11 cellular contexts compared by ENCODE assay signal in the genomic region with DNA sequence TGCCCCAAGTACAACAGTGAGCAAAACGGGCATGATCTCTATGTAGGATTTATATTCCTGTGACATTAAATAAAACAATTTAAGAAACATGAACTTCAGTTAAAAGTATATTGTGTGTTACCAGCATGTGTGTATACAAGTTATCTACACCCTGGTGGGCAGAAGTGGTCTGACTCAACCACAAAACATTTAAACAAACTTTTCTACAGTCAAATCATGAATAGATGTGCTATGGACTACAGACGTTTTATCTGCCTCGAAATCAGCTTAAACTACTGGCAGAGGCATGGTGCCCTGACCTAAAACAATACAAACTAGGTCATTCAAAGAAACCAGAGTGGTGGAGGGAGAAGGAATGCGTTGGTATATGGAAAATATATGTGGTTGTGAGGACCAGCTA. TPM values are rescaled to one million over a fixed set of nuclear protein-coding genes. Genes with fewer than 3 reads are reported as not detected.
DNase-seq lines count a peak whose midpoint lies in the region; ATAC-seq and TF ChIP-seq lines count a peak whose summit lies in the region.
"Had no signal": no experiment of that assay in that cellular context is flagged by ENCODE, and none has a peak within 500 bp of the region (broad histone marks: within the 10 kb centered on the region; RNA-seq: fewer than 3 reads in every experiment).

No MANE protein-coding gene starts in this region.

- no peaks in the 10 kb centered on the region for H3K27me3 ChIP-seq in BLaER1
- no peaks in the 10 kb centered on the region for H3K27me3 ChIP-seq in HCT116 (ENCODE audit: insufficient read depth, low read length)
- H3K27me3 ChIP-seq: esophagus squamous epithelium had no signal

- peaks cover 19% of the 10 kb centered on the region for H3K36me3 Mint-ChIP-seq in activated T-helper 17 cell treated with anti-CD3 and anti-CD28 coated beads, Interleukin-2, amount 50 U/mL, for 72 hours (ENCODE audit: low read depth)
- peaks cover 3% of the 10 kb centered on the region for H3K36me3 Mint-ChIP-seq in endothelial cell (ENCODE audit: low read depth, unreplicated experiment)

- no peak for ATAC-seq in HCT116
- ATAC-seq in activated T-helper 17 cell treated with anti-CD3 and anti-CD28 coated beads, Interleukin-2, amount 50 U/mL, for 72 hours (replicated peaks): peak; percentile 35
- ATAC-seq in activated CD4-positive, CD25-positive, alpha-beta regulatory T cell treated with anti-CD3 and anti-CD28 coated beads, Interleukin-2, amount 50 U/mL, for 24 hours: no peak
- ATAC-seq in GM18868 (IDR thresholded peaks at IDR 0.05; ENCODE audit: unreplicated experiment): no peak

- H3K4me3 ChIP-seq in BLaER1 (no peak overlapping the region), HCT116 (replicated peaks in 1 of 2; ENCODE audit: low read depth in 1 of 2, low read length in 2 of 2) (no peak overlapping the region)
- H3K4me3 ChIP-seq: esophagus squamous epithelium had no signal

- H3K9me3 Mint-ChIP-seq in activated T-helper 17 cell treated with anti-CD3 and anti-CD28 coated beads, Interleukin-2, amount 50 U/mL, for 72 hours: no peaks in the 10 kb centered on the region
- no peaks in the 10 kb centered on the region for H3K9me3 Mint-ChIP-seq in endothelial cell (ENCODE audit: unreplicated experiment)

- H3K27me3 Mint-ChIP-seq in activated T-helper 17 cell treated with anti-CD3 and anti-CD28 coated beads, Interleukin-2, amount 50 U/mL, for 72 hours: no peaks in the 10 kb centered on the region
- H3K27me3 Mint-ChIP-seq in endothelial cell (ENCODE audit: unreplicated experiment): peaks cover 7% of the 10 kb centered on the region

- peak in 1 of 3 experiments; percentile 26; a peak in 2 of 6 replicates for TF ChIP-seq CTCF in HCT116 (IDR thresholded peaks at IDR 0.05 in 2 of 3, conservative IDR thresholded peaks at IDR 0.05 in 1 of 3; ENCODE audit: borderline replicate concordance in 1 of 3, insufficient read depth in 1 of 3, low read depth in 2 of 3, low read length in 2 of 3)
- no peak for TF ChIP-seq CTCF in endothelial cell (IDR thresholded peaks at IDR 0.05; ENCODE audit: unreplicated experiment)

- H3K4me1 Mint-ChIP-seq in activated T-helper 17 cell treated with anti-CD3 and anti-CD28 coated beads, Interleukin-2, amount 50 U/mL, for 72 hours: peaks cover 19% of the 10 kb centered on the region
- peaks cover 8% of the 10 kb centered on the region for H3K4me1 Mint-ChIP-seq in endothelial cell (ENCODE audit: unreplicated experiment)

- peak overlapping the region; percentile 98 for H3K27ac Mint-ChIP-seq in activated T-helper 17 cell treated with anti-CD3 and anti-CD28 coated beads, Interleukin-2, amount 50 U/mL, for 72 hours
- H3K27ac Mint-ChIP-seq in endothelial cell (ENCODE audit: unreplicated experiment): no peak overlapping the region

- DNase-seq in HCT116 (ENCODE audit: low read depth, low spot score): no peak
- DNase-seq in kidney tubule cell (ENCODE audit: low spot score): peak; percentile 37
- DNase-seq in endothelial cell (ENCODE audit: low spot score): no peak
- DNase-seq in NCI-H2107 (lab: John Stamatoyannopoulos, UW): no peak
- DNase-seq: esophagus squamous epithelium; midbrain; stimulated activated CD4-positive, alpha-beta T cell treated with anti-CD3 and anti-CD28 coated beads, Interleukin-2, amount 100 ng/mL, for 24 hours had no signal

- no peaks in the 10 kb centered on the region for H3K36me3 ChIP-seq in BLaER1
- no peaks in the 10 kb centered on the region for H3K36me3 ChIP-seq in HCT116 (ENCODE audit: control insufficient read depth in 1 of 2, insufficient read depth in 2 of 2, low read length in 2 of 2)
- H3K36me3 ChIP-seq: esophagus squamous epithelium had no signal

- BruUV-seq in HCT116 (replicated peaks; lab: Mats Ljungman, UMichigan): no TSS peak

- H4K20me1 ChIP-seq in BLaER1: peaks cover 7% of the 10 kb centered on the region; the same call in 1 of the 2 replicates
- H4K20me1 ChIP-seq in HCT116 (ENCODE audit: insufficient read depth): no peaks in the 10 kb centered on the region

- H3K9me3 ChIP-seq in BLaER1 (no peaks in the 10 kb centered on the region), HCT116 (ENCODE audit: control insufficient read depth in 1 of 2, insufficient read depth in 1 of 2, low read depth in 1 of 2, low read length in 2 of 2) (no peaks in the 10 kb centered on the region)
- H3K9me3 ChIP-seq: esophagus squamous epithelium had no signal

- H3K9ac ChIP-seq in BLaER1 (no peak overlapping the region), HCT116 (ENCODE audit: low read length) (no peak overlapping the region)

- peak overlapping the region; percentile 99 for H3K4me3 Mint-ChIP-seq in activated T-helper 17 cell treated with anti-CD3 and anti-CD28 coated beads, Interleukin-2, amount 50 U/mL, for 72 hours
- no peak overlapping the region for H3K4me3 Mint-ChIP-seq in endothelial cell (ENCODE audit: unreplicated experiment)

- H3K79me2 ChIP-seq in HCT116 (ENCODE audit: insufficient read depth, low read length): peaks cover 21% of the 10 kb centered on the region

- H3K4me2 ChIP-seq in BLaER1 (peak overlapping the region; percentile 30), HCT116 (ENCODE audit: low read length) (peak overlapping the region; percentile 20)

- CTCF ChIA-PET in HCT116 (lab: Charles Lee): interaction anchor here (0.9 kb wide), 1 partner anchor 33 kb away, joined by 3 read pairs; no protein-coding TSS in a partner anchor

- no peak for TF ChIP-seq POLR2A in HCT116 (IDR thresholded peaks at IDR 0.05; ENCODE audit: borderline replicate concordance, extremely low read depth, insufficient read depth, insufficient read length)

- no peak for TF ChIP-seq RAD21 in HCT116 (IDR thresholded peaks at IDR 0.05; ENCODE audit: low read depth)

- RAD21 ChIA-PET in HCT116 (lab: Charles Lee; ENCODE audit: low non-redundant PET in 1 of 2, low total read pairs in 2 of 2, uncharacterized antibody in 2 of 2, unreplicated experiment in 2 of 2): no interaction called here

- intact Hi-C loops in HCT116 (cut with micrococcal nuclease): loop anchor here (5.0 kb wide), 1 partner anchor 103 kb away; no protein-coding TSS in a partner anchor

- H3K9me2 ChIP-seq in HCT116 (ENCODE audit: insufficient read depth): no peaks in the 10 kb centered on the region

- H2AFZ ChIP-seq in HCT116 (ENCODE audit: low read depth, low read length, poor library complexity, severe bottlenecking): no peak overlapping the region

- H3K4me1 ChIP-seq in BLaER1 (peaks cover 52% of the 10 kb centered on the region), HCT116 (ENCODE audit: control insufficient read depth in 1 of 2, insufficient read depth in 2 of 2, low read length in 2 of 2) (peaks cover 8 to 23% of the 10 kb centered on the region in 2 experiments)

- POLR2A ChIA-PET in HCT116 (lab: Charles Lee): no interaction called here

- H3K27ac ChIP-seq in BLaER1: no peak overlapping the region
- no peak overlapping the region for H3K27ac ChIP-seq in HCT116 (ENCODE audit: low read depth, low read length)

TF ChIP-seq in HCT116, 20 proteins besides CTCF, POLR2A, EP300 and RAD21 (continues in another document):
- TF ChIP-seq ZFX (IDR thresholded peaks at IDR 0.05) (no peak), FOSL1 (IDR thresholded peaks at IDR 0.05; ENCODE audit: low read depth) (no peak), CEBPB (IDR thresholded peaks at IDR 0.05; ENCODE audit: low read depth) (no peak), JUND (IDR thresholded peaks at IDR 0.05) (no peak), ELF1 (IDR thresholded peaks at IDR 0.05; ENCODE audit: borderline replicate concordance, low read depth) (no peak), ZNF274 (IDR thresholded peaks at IDR 0.05; ENCODE audit: low read depth, low read length) (no peak), CBX3 (IDR thresholded peaks at IDR 0.05; ENCODE audit: low read depth) (no peak)
- TF ChIP-seq, protein P1, sequence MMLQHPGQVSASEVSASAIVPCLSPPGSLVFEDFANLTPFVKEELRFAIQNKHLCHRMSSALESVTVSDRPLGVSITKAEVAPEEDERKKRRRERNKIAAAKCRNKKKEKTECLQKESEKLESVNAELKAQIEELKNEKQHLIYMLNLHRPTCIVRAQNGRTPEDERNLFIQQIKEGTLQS (IDR thresholded peaks at IDR 0.05): no peak
- TF ChIP-seq, protein P2, sequence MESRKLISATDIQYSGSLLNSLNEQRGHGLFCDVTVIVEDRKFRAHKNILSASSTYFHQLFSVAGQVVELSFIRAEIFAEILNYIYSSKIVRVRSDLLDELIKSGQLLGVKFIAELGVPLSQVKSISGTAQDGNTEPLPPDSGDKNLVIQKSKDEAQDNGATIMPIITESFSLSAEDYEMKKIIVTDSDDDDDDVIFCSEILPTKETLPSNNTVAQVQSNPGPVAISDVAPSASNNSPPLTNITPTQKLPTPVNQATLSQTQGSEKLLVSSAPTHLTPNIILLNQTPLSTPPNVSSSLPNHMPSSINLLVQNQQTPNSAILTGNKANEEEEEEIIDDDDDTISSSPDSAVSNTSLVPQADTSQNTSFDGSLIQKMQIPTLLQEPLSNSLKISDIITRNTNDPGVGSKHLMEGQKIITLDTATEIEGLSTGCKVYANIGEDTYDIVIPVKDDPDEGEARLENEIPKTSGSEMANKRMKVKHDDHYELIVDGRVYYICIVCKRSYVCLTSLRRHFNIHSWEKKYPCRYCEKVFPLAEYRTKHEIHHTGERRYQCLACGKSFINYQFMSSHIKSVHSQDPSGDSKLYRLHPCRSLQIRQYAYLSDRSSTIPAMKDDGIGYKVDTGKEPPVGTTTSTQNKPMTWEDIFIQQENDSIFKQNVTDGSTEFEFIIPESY (IDR thresholded peaks at IDR 0.05; ENCODE audit: extremely low read depth, insufficient replicate concordance, low read length): no peak

RNA-seq across cellular contexts. Expression of a gene that starts 3.6 kb away (rescaled TPM):
- total RNA-seq in HCT116 (2021; ENCODE audit: unreplicated experiment) (13.3 TPM), endothelial cell (ENCODE audit: unreplicated experiment) (9.0 TPM)
- 8.4 and 10.1 TPM in 2 replicates for polyA plus RNA-seq in HCT116 (2012)
- 10 to 100 TPM; 14.3 to 14.7 TPM for total RNA-seq in activated T-helper 17 cell treated with anti-CD3 and anti-CD28 coated beads, Interleukin-2, amount 50 U/mL, for 72 hours

RNA-seq across cellular contexts. Expression of a gene that starts 3.8 kb away (rescaled TPM):
- total RNA-seq in HCT116 (2021; ENCODE audit: unreplicated experiment) (22.9 TPM), endothelial cell (ENCODE audit: unreplicated experiment) (6.3 TPM)
- polyA plus RNA-seq in HCT116 (2012): 7.2 and 14.3 TPM in 2 replicates
- 10 to 100 TPM; 18.0 to 28.0 TPM for total RNA-seq in activated T-helper 17 cell treated with anti-CD3 and anti-CD28 coated beads, Interleukin-2, amount 50 U/mL, for 72 hours

RNA-seq across cellular contexts. Expression of a gene that starts 33.1 kb away (rescaled TPM):
- total RNA-seq in HCT116 (2021; ENCODE audit: unreplicated experiment): 25.2 TPM
- polyA plus RNA-seq in HCT116 (2012): 25.3 and 27.1 TPM in 2 replicates
- total RNA-seq in activated T-helper 17 cell treated with anti-CD3 and anti-CD28 coated beads, Interleukin-2, amount 50 U/mL, for 72 hours: 10 to 100 TPM; 18.4 to 24.8 TPM
- total RNA-seq in endothelial cell (ENCODE audit: unreplicated experiment): 49.4 TPM
